ENCODE assay signal across 1 cellular context in the genomic region with DNA sequence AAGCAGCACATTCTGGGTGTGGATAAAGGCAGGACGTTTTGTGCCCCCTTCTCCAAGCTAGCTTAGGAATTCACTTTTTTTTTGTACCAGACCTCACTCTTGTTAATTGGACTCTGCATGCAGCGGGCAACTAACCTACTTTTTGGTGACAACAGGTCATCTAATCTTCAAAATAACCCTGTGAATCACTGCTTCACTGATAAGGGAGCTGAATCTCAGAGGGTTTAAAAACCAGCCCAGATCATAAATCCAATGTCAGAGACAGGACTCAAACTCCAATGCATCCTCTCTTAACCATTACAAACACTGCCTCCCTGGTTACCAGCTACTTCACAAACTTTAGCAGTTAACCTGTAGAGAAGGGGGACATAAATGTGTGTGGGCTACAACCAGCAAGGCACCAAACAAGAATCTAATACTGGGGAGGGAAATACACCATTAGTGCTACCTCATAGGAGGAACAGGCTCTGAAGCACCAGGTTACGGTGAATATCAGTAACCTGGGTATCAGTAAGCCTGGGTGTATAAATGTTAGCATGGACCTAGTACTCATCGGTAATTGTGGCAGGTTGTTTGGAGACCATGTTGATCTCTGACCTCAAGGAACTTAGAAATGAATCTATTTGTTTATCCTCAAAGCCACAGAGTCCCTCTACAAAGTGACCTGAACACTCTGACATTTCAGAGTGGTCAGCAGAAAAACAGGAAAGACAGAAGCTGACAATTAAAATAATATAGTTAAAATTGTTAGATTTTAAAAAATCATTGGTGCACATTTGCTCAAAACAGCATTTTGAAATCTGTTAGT.
TF ChIP-seq lines count a peak whose summit lies in the region.

No MANE protein-coding gene starts in this region.

TF ChIP-seq in HepG2, 621 proteins besides CTCF, POLR2A, EP300 and RAD21 (continues in another document):
- no peak for TF ChIP-seq ZNF746 (CRISPR knock-in tag; IDR thresholded peaks at IDR 0.05)
- TF ChIP-seq FOXA1 (IDR thresholded peaks at IDR 0.05) = no peak
- TF ChIP-seq FOXA1 (CRISPR knock-in tag; IDR thresholded peaks at IDR 0.05) = peak; percentile 50; the same call in 1 of the 2 replicates
- peak; percentile 21; the same call in 1 of the 2 replicates for TF ChIP-seq SOX5 (CRISPR knock-in tag; IDR thresholded peaks at IDR 0.05; ENCODE audit: borderline replicate concordance)
- peak; percentile 77 for TF ChIP-seq FOXA3 (CRISPR knock-in tag; IDR thresholded peaks at IDR 0.05)
- 0 out of 2 replicates have a peak, but pooled peaks have one; percentile 6 for TF ChIP-seq FOSL2 (CRISPR knock-in tag; IDR thresholded peaks at IDR 0.05)
- TF ChIP-seq SUZ12 (IDR thresholded peaks at IDR 0.05; ENCODE audit: low read depth, low read length) = no peak
- no peak for TF ChIP-seq SOX13 (IDR thresholded peaks at IDR 0.05)
- peak in 1 of 2 experiments; percentile 64; a peak in 1 of 4 replicates for TF ChIP-seq SOX13 (CRISPR knock-in tag; conservative IDR thresholded peaks at IDR 0.05 in 1 of 2, IDR thresholded peaks at IDR 0.05 in 1 of 2)
- peak; percentile 72 for TF ChIP-seq HNF4A (CRISPR knock-in tag; IDR thresholded peaks at IDR 0.05)
- TF ChIP-seq ZFP1 (CRISPR knock-in tag; IDR thresholded peaks at IDR 0.05) = no peak
- peak; percentile 21; the same call in 1 of the 2 replicates for TF ChIP-seq ZMYM4 (CRISPR knock-in tag; IDR thresholded peaks at IDR 0.05)
- TF ChIP-seq ZNF331 (CRISPR knock-in tag; IDR thresholded peaks at IDR 0.05) = 0 out of 2 replicates have a peak, but pooled peaks have one; percentile 12
- TF ChIP-seq, protein P1, sequence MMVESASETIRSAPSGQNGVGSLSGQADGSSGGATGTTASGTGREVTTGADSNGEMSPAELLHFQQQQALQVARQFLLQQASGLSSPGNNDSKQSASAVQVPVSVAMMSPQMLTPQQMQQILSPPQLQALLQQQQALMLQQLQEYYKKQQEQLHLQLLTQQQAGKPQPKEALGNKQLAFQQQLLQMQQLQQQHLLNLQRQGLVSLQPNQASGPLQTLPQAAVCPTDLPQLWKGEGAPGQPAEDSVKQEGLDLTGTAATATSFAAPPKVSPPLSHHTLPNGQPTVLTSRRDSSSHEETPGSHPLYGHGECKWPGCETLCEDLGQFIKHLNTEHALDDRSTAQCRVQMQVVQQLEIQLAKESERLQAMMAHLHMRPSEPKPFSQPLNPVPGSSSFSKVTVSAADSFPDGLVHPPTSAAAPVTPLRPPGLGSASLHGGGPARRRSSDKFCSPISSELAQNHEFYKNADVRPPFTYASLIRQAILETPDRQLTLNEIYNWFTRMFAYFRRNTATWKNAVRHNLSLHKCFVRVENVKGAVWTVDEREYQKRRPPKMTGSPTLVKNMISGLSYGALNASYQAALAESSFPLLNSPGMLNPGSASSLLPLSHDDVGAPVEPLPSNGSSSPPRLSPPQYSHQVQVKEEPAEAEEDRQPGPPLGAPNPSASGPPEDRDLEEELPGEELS (CRISPR knock-in tag; IDR thresholded peaks at IDR 0.05) = peak; percentile 56
- 0 out of 2 replicates have a peak, but pooled peaks have one; percentile 32 for TF ChIP-seq ELF3 (CRISPR knock-in tag; IDR thresholded peaks at IDR 0.05)
- TF ChIP-seq, protein P2, sequence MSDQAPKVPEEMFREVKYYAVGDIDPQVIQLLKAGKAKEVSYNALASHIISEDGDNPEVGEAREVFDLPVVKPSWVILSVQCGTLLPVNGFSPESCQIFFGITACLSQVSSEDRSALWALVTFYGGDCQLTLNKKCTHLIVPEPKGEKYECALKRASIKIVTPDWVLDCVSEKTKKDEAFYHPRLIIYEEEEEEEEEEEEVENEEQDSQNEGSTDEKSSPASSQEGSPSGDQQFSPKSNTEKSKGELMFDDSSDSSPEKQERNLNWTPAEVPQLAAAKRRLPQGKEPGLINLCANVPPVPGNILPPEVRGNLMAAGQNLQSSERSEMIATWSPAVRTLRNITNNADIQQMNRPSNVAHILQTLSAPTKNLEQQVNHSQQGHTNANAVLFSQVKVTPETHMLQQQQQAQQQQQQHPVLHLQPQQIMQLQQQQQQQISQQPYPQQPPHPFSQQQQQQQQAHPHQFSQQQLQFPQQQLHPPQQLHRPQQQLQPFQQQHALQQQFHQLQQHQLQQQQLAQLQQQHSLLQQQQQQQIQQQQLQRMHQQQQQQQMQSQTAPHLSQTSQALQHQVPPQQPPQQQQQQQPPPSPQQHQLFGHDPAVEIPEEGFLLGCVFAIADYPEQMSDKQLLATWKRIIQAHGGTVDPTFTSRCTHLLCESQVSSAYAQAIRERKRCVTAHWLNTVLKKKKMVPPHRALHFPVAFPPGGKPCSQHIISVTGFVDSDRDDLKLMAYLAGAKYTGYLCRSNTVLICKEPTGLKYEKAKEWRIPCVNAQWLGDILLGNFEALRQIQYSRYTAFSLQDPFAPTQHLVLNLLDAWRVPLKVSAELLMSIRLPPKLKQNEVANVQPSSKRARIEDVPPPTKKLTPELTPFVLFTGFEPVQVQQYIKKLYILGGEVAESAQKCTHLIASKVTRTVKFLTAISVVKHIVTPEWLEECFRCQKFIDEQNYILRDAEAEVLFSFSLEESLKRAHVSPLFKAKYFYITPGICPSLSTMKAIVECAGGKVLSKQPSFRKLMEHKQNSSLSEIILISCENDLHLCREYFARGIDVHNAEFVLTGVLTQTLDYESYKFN (CRISPR knock-in tag; conservative IDR thresholded peaks at IDR 0.05) = peak; percentile 60; the same call in 1 of the 2 replicates
- TF ChIP-seq ZNF282 (IDR thresholded peaks at IDR 0.05; ENCODE audit: partially characterized antibody) = no peak
- peak; percentile 72 for TF ChIP-seq BCL6 (CRISPR knock-in tag; IDR thresholded peaks at IDR 0.05)
- TF ChIP-seq HDAC2 (CRISPR knock-in tag; IDR thresholded peaks at IDR 0.05) = peak; percentile 29; the same call in 1 of the 2 replicates
- peak; percentile 50 to 88; a peak in 3 of 4 replicates for TF ChIP-seq NR2F1 (CRISPR knock-in tag; IDR thresholded peaks at IDR 0.05)
- TF ChIP-seq KMT2B (CRISPR knock-in tag; IDR thresholded peaks at IDR 0.05) = peak; percentile 53; the same call in 1 of the 2 replicates
- peak; percentile 79 for TF ChIP-seq MAFF (IDR thresholded peaks at IDR 0.05; ENCODE audit: low read depth, low read length)
- TF ChIP-seq FOXK1 (CRISPR knock-in tag; IDR thresholded peaks at IDR 0.05; ENCODE audit: borderline replicate concordance, low read depth) = peak; percentile 20; the same call in 1 of the 2 replicates
- TF ChIP-seq CCAR2 (optimal IDR thresholded peaks at IDR 0.05; ENCODE audit: low read depth, low read length) = no peak
- peak; percentile 83 for TF ChIP-seq NR2F2 (IDR thresholded peaks at IDR 0.05; ENCODE audit: borderline replicate concordance, low read depth)
- TF ChIP-seq, protein P3, sequence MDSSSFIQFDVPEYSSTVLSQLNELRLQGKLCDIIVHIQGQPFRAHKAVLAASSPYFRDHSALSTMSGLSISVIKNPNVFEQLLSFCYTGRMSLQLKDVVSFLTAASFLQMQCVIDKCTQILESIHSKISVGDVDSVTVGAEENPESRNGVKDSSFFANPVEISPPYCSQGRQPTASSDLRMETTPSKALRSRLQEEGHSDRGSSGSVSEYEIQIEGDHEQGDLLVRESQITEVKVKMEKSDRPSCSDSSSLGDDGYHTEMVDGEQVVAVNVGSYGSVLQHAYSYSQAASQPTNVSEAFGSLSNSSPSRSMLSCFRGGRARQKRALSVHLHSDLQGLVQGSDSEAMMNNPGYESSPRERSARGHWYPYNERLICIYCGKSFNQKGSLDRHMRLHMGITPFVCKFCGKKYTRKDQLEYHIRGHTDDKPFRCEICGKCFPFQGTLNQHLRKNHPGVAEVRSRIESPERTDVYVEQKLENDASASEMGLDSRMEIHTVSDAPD (CRISPR knock-in tag; IDR thresholded peaks at IDR 0.05) = peak; percentile 34; the same call in 1 of the 2 replicates
- peak; percentile 73 to 84 for TF ChIP-seq MAFK (conservative IDR thresholded peaks at IDR 0.05 in 1 of 2, IDR thresholded peaks at IDR 0.05 in 1 of 2; ENCODE audit: low read length in 2 of 2)
- peak; percentile 57; the same call in 1 of the 2 replicates for TF ChIP-seq HMG20A (CRISPR knock-in tag; IDR thresholded peaks at IDR 0.05; ENCODE audit: borderline replicate concordance)
- TF ChIP-seq HHEX (CRISPR knock-in tag; IDR thresholded peaks at IDR 0.05) = peak; percentile 53; the same call in 1 of the 2 replicates
- TF ChIP-seq FOXP1 (IDR thresholded peaks at IDR 0.05) = no peak
- peak; percentile 64; the same call in 1 of the 2 replicates for TF ChIP-seq FOXP1 (CRISPR knock-in tag; IDR thresholded peaks at IDR 0.05)
- peak; percentile 86 for TF ChIP-seq NR2F6 (IDR thresholded peaks at IDR 0.05)
- TF ChIP-seq NR2F6 (CRISPR knock-in tag; IDR thresholded peaks at IDR 0.05) = peak; percentile 78
- no peak for TF ChIP-seq HMG20B (CRISPR knock-in tag; conservative IDR thresholded peaks at IDR 0.05)
- TF ChIP-seq, protein P4, sequence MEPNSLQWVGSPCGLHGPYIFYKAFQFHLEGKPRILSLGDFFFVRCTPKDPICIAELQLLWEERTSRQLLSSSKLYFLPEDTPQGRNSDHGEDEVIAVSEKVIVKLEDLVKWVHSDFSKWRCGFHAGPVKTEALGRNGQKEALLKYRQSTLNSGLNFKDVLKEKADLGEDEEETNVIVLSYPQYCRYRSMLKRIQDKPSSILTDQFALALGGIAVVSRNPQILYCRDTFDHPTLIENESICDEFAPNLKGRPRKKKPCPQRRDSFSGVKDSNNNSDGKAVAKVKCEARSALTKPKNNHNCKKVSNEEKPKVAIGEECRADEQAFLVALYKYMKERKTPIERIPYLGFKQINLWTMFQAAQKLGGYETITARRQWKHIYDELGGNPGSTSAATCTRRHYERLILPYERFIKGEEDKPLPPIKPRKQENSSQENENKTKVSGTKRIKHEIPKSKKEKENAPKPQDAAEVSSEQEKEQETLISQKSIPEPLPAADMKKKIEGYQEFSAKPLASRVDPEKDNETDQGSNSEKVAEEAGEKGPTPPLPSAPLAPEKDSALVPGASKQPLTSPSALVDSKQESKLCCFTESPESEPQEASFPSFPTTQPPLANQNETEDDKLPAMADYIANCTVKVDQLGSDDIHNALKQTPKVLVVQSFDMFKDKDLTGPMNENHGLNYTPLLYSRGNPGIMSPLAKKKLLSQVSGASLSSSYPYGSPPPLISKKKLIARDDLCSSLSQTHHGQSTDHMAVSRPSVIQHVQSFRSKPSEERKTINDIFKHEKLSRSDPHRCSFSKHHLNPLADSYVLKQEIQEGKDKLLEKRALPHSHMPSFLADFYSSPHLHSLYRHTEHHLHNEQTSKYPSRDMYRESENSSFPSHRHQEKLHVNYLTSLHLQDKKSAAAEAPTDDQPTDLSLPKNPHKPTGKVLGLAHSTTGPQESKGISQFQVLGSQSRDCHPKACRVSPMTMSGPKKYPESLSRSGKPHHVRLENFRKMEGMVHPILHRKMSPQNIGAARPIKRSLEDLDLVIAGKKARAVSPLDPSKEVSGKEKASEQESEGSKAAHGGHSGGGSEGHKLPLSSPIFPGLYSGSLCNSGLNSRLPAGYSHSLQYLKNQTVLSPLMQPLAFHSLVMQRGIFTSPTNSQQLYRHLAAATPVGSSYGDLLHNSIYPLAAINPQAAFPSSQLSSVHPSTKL (CRISPR knock-in tag; IDR thresholded peaks at IDR 0.05) = peak; percentile 73
- TF ChIP-seq, protein P5, sequence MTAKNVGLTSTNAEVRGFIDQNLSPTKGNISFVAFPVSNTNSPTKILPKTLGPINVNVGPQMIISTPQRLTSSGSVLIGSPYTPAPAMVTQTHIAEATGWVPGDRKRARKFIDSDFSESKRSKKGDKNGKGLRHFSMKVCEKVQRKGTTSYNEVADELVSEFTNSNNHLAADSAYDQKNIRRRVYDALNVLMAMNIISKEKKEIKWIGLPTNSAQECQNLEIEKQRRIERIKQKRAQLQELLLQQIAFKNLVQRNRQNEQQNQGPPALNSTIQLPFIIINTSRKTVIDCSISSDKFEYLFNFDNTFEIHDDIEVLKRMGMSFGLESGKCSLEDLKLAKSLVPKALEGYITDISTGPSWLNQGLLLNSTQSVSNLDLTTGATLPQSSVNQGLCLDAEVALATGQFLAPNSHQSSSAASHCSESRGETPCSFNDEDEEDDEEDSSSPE (CRISPR knock-in tag; IDR thresholded peaks at IDR 0.05) = 0 out of 2 replicates have a peak, but pooled peaks have one; percentile 14
- TF ChIP-seq SAP130 (CRISPR knock-in tag; IDR thresholded peaks at IDR 0.05; ENCODE audit: low read depth) = peak; percentile 48
- TF ChIP-seq MED1 (CRISPR knock-in tag; IDR thresholded peaks at IDR 0.05) = 0 out of 2 replicates have a peak, but pooled peaks have one; percentile 32
- peak; percentile 87 for TF ChIP-seq ZNF7 (CRISPR knock-in tag; IDR thresholded peaks at IDR 0.05)
- TF ChIP-seq MIER2 (CRISPR knock-in tag; IDR thresholded peaks at IDR 0.05) = no peak
- TF ChIP-seq RXRB (CRISPR knock-in tag; IDR thresholded peaks at IDR 0.05; ENCODE audit: borderline replicate concordance) = peak; percentile 30; the same call in 1 of the 2 replicates
- no peak for TF ChIP-seq ZNF75D (CRISPR knock-in tag; IDR thresholded peaks at IDR 0.05; ENCODE audit: borderline replicate concordance)
- no peak for TF ChIP-seq ZNF780A (CRISPR knock-in tag; IDR thresholded peaks at IDR 0.05)
- TF ChIP-seq FOXK2 (IDR thresholded peaks at IDR 0.05) = 0 out of 2 replicates have a peak, but pooled peaks have one; percentile 16
- TF ChIP-seq ZNF777 (CRISPR knock-in tag; IDR thresholded peaks at IDR 0.05) = no peak
- peak; percentile 65; the same call in 1 of the 2 replicates for TF ChIP-seq FOXJ3 (CRISPR knock-in tag; IDR thresholded peaks at IDR 0.05; ENCODE audit: borderline replicate concordance)
- peak; percentile 73 for TF ChIP-seq GATAD2A (CRISPR knock-in tag; IDR thresholded peaks at IDR 0.05)
- TF ChIP-seq, protein P6, sequence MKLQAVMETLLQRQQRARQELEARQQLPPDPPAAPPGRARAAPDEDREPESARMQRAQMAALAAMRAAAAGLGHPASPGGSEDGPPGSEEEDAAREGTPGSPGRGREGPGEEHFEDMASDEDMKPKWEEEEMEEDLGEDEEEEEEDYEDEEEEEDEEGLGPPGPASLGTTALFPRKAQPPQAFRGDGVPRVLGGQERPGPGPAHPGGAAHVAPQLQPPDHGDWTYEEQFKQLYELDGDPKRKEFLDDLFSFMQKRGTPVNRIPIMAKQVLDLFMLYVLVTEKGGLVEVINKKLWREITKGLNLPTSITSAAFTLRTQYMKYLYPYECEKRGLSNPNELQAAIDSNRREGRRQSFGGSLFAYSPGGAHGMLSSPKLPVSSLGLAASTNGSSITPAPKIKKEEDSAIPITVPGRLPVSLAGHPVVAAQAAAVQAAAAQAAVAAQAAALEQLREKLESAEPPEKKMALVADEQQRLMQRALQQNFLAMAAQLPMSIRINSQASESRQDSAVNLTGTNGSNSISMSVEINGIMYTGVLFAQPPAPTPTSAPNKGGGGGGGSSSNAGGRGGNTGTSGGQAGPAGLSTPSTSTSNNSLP (IDR thresholded peaks at IDR 0.05; ENCODE audit: low read depth, low read length) = 0 out of 2 replicates have a peak, but pooled peaks have one; percentile 29
- TF ChIP-seq RARA (CRISPR knock-in tag; IDR thresholded peaks at IDR 0.05) = peak; percentile 50; the same call in 1 of the 2 replicates
- TF ChIP-seq, protein P7, sequence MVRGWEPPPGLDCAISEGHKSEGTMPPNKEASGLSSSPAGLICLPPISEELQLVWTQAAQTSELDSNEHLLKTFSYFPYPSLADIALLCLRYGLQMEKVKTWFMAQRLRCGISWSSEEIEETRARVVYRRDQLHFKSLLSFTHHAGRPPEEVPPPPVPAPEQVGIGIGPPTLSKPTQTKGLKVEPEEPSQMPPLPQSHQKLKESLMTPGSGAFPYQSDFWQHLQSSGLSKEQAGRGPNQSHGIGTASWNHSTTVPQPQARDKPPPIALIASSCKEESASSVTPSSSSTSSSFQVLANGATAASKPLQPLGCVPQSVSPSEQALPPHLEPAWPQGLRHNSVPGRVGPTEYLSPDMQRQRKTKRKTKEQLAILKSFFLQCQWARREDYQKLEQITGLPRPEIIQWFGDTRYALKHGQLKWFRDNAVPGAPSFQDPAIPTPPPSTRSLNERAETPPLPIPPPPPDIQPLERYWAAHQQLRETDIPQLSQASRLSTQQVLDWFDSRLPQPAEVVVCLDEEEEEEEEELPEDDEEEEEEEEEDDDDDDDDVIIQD (CRISPR knock-in tag; IDR thresholded peaks at IDR 0.05; ENCODE audit: low read depth) = peak; percentile 59; the same call in 1 of the 2 replicates
